1 cellular context compared by ENCODE assay signal in the genomic region with DNA sequence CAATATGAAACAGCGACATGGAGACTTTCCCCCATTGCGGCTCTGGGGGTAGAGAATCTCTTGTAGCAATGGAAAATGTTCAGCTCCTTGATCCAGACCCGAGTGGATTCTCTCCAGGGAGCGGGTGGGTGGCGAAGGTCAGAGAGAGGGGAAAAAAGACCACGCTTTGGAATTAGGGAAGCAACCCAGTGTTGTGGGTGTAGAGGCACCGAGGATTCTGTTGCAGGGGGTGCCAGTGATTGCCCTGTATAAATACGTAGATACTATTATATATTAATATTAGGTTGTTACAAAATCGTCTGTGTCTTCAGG.
TF ChIP-seq lines count a peak whose summit lies in the region.

No MANE protein-coding gene starts in this region.

TF ChIP-seq in K562, 482 proteins besides CTCF, POLR2A, EP300 and RAD21 (continued from another document):
- TF ChIP-seq ARID3A (IDR thresholded peaks at IDR 0.05; ENCODE audit: borderline replicate concordance, low read depth, low read length), result no peak
- no peak for TF ChIP-seq ZNF324 (CRISPR knock-in tag; IDR thresholded peaks at IDR 0.05)
- TF ChIP-seq, protein P1, sequence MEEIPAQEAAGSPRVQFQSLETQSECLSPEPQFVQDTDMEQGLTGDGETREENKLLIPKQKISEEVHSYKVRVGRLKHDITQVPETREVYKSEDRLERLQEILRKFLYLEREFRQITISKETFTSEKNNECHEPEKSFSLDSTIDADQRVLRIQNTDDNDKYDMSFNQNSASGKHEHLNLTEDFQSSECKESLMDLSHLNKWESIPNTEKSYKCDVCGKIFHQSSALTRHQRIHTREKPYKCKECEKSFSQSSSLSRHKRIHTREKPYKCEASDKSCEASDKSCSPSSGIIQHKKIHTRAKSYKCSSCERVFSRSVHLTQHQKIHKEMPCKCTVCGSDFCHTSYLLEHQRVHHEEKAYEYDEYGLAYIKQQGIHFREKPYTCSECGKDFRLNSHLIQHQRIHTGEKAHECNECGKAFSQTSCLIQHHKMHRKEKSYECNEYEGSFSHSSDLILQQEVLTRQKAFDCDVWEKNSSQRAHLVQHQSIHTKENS (CRISPR knock-in tag; IDR thresholded peaks at IDR 0.05), result no peak
- TF ChIP-seq SMAD3 (CRISPR knock-in tag; conservative IDR thresholded peaks at IDR 0.05), result no peak
- TF ChIP-seq RBBP5 (IDR thresholded peaks at IDR 0.05; ENCODE audit: borderline replicate concordance, insufficient read depth, low read length, poor library complexity, severe bottlenecking), result no peak
- TF ChIP-seq ZNF146 (CRISPR knock-in tag; IDR thresholded peaks at IDR 0.05; ENCODE audit: unreplicated experiment), result no peak
